Comparison of ENCODE assay signal across 31 cellular contexts in genomic region chr7:54859545-54859944, GRCh38.
"Had no signal": no experiment of that assay in that cellular context is flagged by ENCODE, and none has a peak within 500 bp of the region (broad histone marks: within the 10 kb centered on the region; RNA-seq: fewer than 3 reads in every experiment).

No MANE protein-coding gene starts in this region.

- H3K9me3 ChIP-seq: adrenal gland, body of pancreas had no signal

- H3K27ac ChIP-seq: adrenal gland, body of pancreas had no signal

- H3K27me3 ChIP-seq: adrenal gland, body of pancreas had no signal

- H3K27ac Mint-ChIP-seq: activated CD4-positive, alpha-beta memory T cell treated with anti-CD3 and anti-CD28 coated beads for 36 hours; activated CD4-positive, alpha-beta T cell treated with anti-CD3 and anti-CD28 coated beads for 36 hours; activated CD4-positive, alpha-beta T cell treated with anti-CD3 and anti-CD28 coated beads, Interleukin-2, amount 10 ng/mL, durations not matched to agents 24 days and 14 days; activated CD8-positive, alpha-beta memory T cell treated with anti-CD3 and anti-CD28 coated beads, Interleukin-2, amount 10 ng/mL, durations not matched to agents 7 days and 5 days; activated CD8-positive, alpha-beta T cell treated with anti-CD3 and anti-CD28 coated beads, Interleukin-2, amount 10 ng/mL, durations not matched to agents 7 days and 5 days; activated naive CD4-positive, alpha-beta T cell treated with anti-CD3 and anti-CD28 coated beads for 36 hours; activated naive CD4-positive, alpha-beta T cell treated with anti-CD3 and anti-CD28 coated beads, Interleukin-2, amount 50 U/mL, for 24 hours; activated naive CD8-positive, alpha-beta T cell treated with anti-CD3 and anti-CD28 coated beads for 36 hours; activated naive CD8-positive, alpha-beta T cell treated with anti-CD3 and anti-CD28 coated beads, Interleukin-2, amount 50 U/mL, for 24 hours; activated T-helper 1 cell treated with anti-CD3 and anti-CD28 coated beads, Interleukin-12 subunit alpha, Interleukin-12 subunit beta, Interleukin-2, Interleukin-4 antibody, amounts not matched to agents 30 ng/mL and 10 ng/mL and 1 ng/mL, durations not matched to agents 14 hours and 24 hours and 36 hours; activated T-helper 2 cell treated with anti-CD3 and anti-CD28 coated beads, Interferon-gamma antibody, Interleukin-2, Interleukin-4, amounts not matched to agents 10 μg/mL and 5 μg/mL and 100 μg/mL, durations not matched to agents 14 hours and 24 hours and 36 hours; T-helper 17 cell; T-helper 2 cell treated with Interferon-gamma antibody and Interleukin-4, amounts not matched to agents 5 μg/mL and 100 μg/mL, for 36 hours had no signal

- H3K4me3 ChIP-seq: adrenal gland, body of pancreas had no signal

- H3K4me3 Mint-ChIP-seq: activated CD4-positive, alpha-beta memory T cell treated with anti-CD3 and anti-CD28 coated beads for 36 hours; activated CD4-positive, alpha-beta T cell treated with anti-CD3 and anti-CD28 coated beads for 36 hours; activated CD4-positive, alpha-beta T cell treated with anti-CD3 and anti-CD28 coated beads, Interleukin-2, amount 10 ng/mL, durations not matched to agents 24 days and 14 days; activated CD8-positive, alpha-beta memory T cell treated with anti-CD3 and anti-CD28 coated beads, Interleukin-2, amount 10 ng/mL, durations not matched to agents 7 days and 5 days; activated CD8-positive, alpha-beta T cell treated with anti-CD3 and anti-CD28 coated beads, Interleukin-2, amount 10 ng/mL, durations not matched to agents 7 days and 5 days; activated naive CD4-positive, alpha-beta T cell treated with anti-CD3 and anti-CD28 coated beads for 36 hours; activated naive CD4-positive, alpha-beta T cell treated with anti-CD3 and anti-CD28 coated beads, Interleukin-2, amount 50 U/mL, for 24 hours; activated naive CD8-positive, alpha-beta T cell treated with anti-CD3 and anti-CD28 coated beads for 36 hours; activated naive CD8-positive, alpha-beta T cell treated with anti-CD3 and anti-CD28 coated beads, Interleukin-2, amount 50 U/mL, for 24 hours; activated T-helper 1 cell treated with anti-CD3 and anti-CD28 coated beads, Interleukin-12 subunit alpha, Interleukin-12 subunit beta, Interleukin-2, Interleukin-4 antibody, amounts not matched to agents 30 ng/mL and 10 ng/mL and 1 ng/mL, durations not matched to agents 14 hours and 24 hours and 36 hours; T-helper 17 cell; T-helper 2 cell treated with Interferon-gamma antibody and Interleukin-4, amounts not matched to agents 5 μg/mL and 100 μg/mL, for 36 hours had no signal

- DNase-seq: activated CD4-positive, alpha-beta memory T cell treated with anti-CD3 and anti-CD28 coated beads for 36 hours; activated CD4-positive, alpha-beta T cell treated with anti-CD3 and anti-CD28 coated beads for 36 hours; activated CD4-positive, alpha-beta T cell treated with anti-CD3 and anti-CD28 coated beads, Interleukin-2, amount 10 ng/mL, durations not matched to agents 24 days and 14 days; activated CD4-positive, CD25-positive, alpha-beta regulatory T cell; activated CD4-positive, CD25-positive, alpha-beta regulatory T cell treated with anti-CD3 and anti-CD28 coated beads, Interleukin-2, amount 50 U/mL, for 72 hours; activated CD8-positive, alpha-beta memory T cell treated with anti-CD3 and anti-CD28 coated beads, Interleukin-2, amount 10 ng/mL, durations not matched to agents 7 days and 5 days; activated CD8-positive, alpha-beta memory T cell treated with anti-CD3 and anti-CD28 coated beads, Interleukin-2, amount 50 U/mL, for 4 hours; activated CD8-positive, alpha-beta T cell treated with anti-CD3 and anti-CD28 coated beads, Interleukin-2, amount 10 ng/mL, durations not matched to agents 7 days and 5 days; activated effector memory CD4-positive, alpha-beta T cell treated with anti-CD3 and anti-CD28 coated beads, Interleukin-2, amount 50 U/mL, for 16 hours; activated naive CD4-positive, alpha-beta T cell treated with anti-CD3 and anti-CD28 coated beads for 36 hours; activated naive CD8-positive, alpha-beta T cell treated with anti-CD3 and anti-CD28 coated beads for 36 hours; activated naive CD8-positive, alpha-beta T cell treated with anti-CD3 and anti-CD28 coated beads, Interleukin-2, amount 50 U/mL, for 24 hours; activated T-cell treated with anti-CD3 and anti-CD28 coated beads, Interleukin-2, amount 50 U/mL, for 1 hour; activated T-cell treated with anti-CD3 and anti-CD28 coated beads, Interleukin-2, amount 50 U/mL, for 48 hours; adrenal gland; amygdala; aorta; body of pancreas; caudate nucleus; cortex of kidney; dermis blood vessel endothelial cell; effector CD4-positive, alpha-beta T cell; head of caudate nucleus; T-helper 1 cell; T-helper 17 cell; T1000 had no signal

- ATAC-seq: activated CD4-positive, alpha-beta T cell treated with anti-CD3 and anti-CD28 coated beads for 36 hours; activated CD8-positive, alpha-beta memory T cell treated with anti-CD3 and anti-CD28 coated beads, Interleukin-2, amount 10 ng/mL, durations not matched to agents 7 days and 5 days; activated CD8-positive, alpha-beta T cell treated with anti-CD3 and anti-CD28 coated beads, Interleukin-2, amount 10 ng/mL, durations not matched to agents 7 days and 5 days; activated naive CD8-positive, alpha-beta T cell treated with anti-CD3 and anti-CD28 coated beads, Interleukin-2, amount 50 U/mL, for 24 hours; body of pancreas; esophagus mucosa; T-helper 17 cell had no signal

- H3K4me1 ChIP-seq: adrenal gland, body of pancreas had no signal

- H3K27me3 Mint-ChIP-seq: activated CD8-positive, alpha-beta memory T cell treated with anti-CD3 and anti-CD28 coated beads, Interleukin-2, amount 10 ng/mL, durations not matched to agents 7 days and 5 days had no signal

- H3K9me3 Mint-ChIP-seq: activated CD4-positive, alpha-beta T cell treated with anti-CD3 and anti-CD28 coated beads, Interleukin-2, amount 10 ng/mL, durations not matched to agents 24 days and 14 days; activated naive CD8-positive, alpha-beta T cell treated with anti-CD3 and anti-CD28 coated beads, Interleukin-2, amount 50 U/mL, for 24 hours; activated T-helper 1 cell treated with anti-CD3 and anti-CD28 coated beads, Interleukin-12 subunit alpha, Interleukin-12 subunit beta, Interleukin-2, Interleukin-4 antibody, amounts not matched to agents 30 ng/mL and 10 ng/mL and 1 ng/mL, durations not matched to agents 14 hours and 24 hours and 36 hours had no signal

- H3K36me3 ChIP-seq: adrenal gland had no signal

- H3K4me1 Mint-ChIP-seq: activated CD4-positive, alpha-beta T cell treated with anti-CD3 and anti-CD28 coated beads for 36 hours; activated CD4-positive, alpha-beta T cell treated with anti-CD3 and anti-CD28 coated beads, Interleukin-2, amount 10 ng/mL, durations not matched to agents 24 days and 14 days; activated CD8-positive, alpha-beta memory T cell treated with anti-CD3 and anti-CD28 coated beads, Interleukin-2, amount 10 ng/mL, durations not matched to agents 7 days and 5 days; activated naive CD4-positive, alpha-beta T cell treated with anti-CD3 and anti-CD28 coated beads, Interleukin-2, amount 50 U/mL, for 24 hours; activated naive CD8-positive, alpha-beta T cell treated with anti-CD3 and anti-CD28 coated beads for 36 hours; activated naive CD8-positive, alpha-beta T cell treated with anti-CD3 and anti-CD28 coated beads, Interleukin-2, amount 50 U/mL, for 24 hours had no signal
